12 cellular contexts compared by ENCODE assay signal in the genomic region with DNA sequence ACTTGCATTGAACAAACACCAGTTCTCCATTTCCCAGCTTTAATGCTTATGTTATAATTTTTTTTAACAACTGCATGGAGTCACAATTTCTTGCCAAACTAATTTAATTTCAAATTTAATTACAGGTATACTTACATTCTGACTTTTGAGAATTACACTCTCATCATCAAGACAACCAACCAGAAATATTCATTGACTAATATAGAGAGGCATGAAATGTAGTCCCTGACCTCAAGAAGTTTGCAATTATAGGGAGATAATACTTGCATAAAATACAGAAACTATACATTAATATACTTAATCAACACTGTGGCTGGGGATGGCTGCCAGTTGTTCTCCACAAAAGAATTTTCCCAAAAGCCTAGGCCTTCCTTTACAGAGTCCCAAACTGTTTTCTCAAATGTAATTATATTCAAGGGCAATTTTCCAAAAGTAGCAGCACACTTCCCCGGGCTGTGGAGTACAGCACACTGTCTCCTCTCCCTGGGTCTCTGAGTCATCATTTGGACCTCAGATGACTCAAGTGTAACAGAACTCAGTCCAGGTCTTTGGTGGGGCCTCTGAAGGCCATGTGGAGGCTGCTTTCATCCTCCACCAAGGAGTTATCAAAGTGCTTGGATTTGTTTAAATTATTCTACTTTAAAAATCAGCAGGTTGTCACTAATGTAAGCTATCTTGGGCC.
DNase-seq lines count a peak whose midpoint lies in the region; ATAC-seq and TF ChIP-seq lines count a peak whose summit lies in the region.
"Had no signal": no experiment of that assay in that cellular context is flagged by ENCODE, and none has a peak within 500 bp of the region (broad histone marks: within the 10 kb centered on the region; RNA-seq: fewer than 3 reads in every experiment).

No MANE protein-coding gene starts in this region.

- ATAC-seq in RWPE2 (ENCODE audit: low read depth) (peak; percentile 57; the same call in 2 of the 3 replicates), HG02970 (IDR thresholded peaks at IDR 0.05; ENCODE audit: low FRiP score, unreplicated experiment) (no peak)
- ATAC-seq: activated T-cell treated with anti-CD3 and anti-CD28 coated beads, Interleukin-2, amount 50 U/mL, for 72 hours had no signal

- no peaks in the 10 kb centered on the region for H3K9me3 ChIP-seq in RWPE2 (ENCODE audit: severe bottlenecking)

- TF ChIP-seq CTCF in RWPE2 (IDR thresholded peaks at IDR 0.05; ENCODE audit: poor library complexity, severe bottlenecking) (no peak), foreskin fibroblast (IDR thresholded peaks at IDR 0.05; ENCODE audit: low read depth, low read length) (no peak)

- H3K36me3 ChIP-seq in RWPE2 (ENCODE audit: low read depth): no peaks in the 10 kb centered on the region

- H3K27me3 ChIP-seq in RWPE2 (ENCODE audit: insufficient read depth, poor library complexity, severe bottlenecking): no peaks in the 10 kb centered on the region

- H3K27ac ChIP-seq in RWPE2 (ENCODE audit: poor library complexity, severe bottlenecking): no peak overlapping the region

- peaks cover 3% of the 10 kb centered on the region for H3K4me1 ChIP-seq in RWPE2 (ENCODE audit: insufficient read depth, poor library complexity, severe bottlenecking)

- H3K4me3 ChIP-seq in RWPE2 (ENCODE audit: severe bottlenecking): no peak overlapping the region
- H3K4me3 ChIP-seq in foreskin fibroblast (ENCODE audit: low read depth in 1 of 2, low read length in 2 of 2): no peak overlapping the region

- DNase-seq in EH (ENCODE audit: low read depth) (peak; percentile 91), RWPE2 (ENCODE audit: low spot score) (no peak), foreskin fibroblast (peak; percentile 67 to 78), pons (ENCODE audit: low spot score) (peak; percentile 44), retina (no peak)
- no peak for DNase-seq in stimulated activated CD4-positive, alpha-beta T cell treated with anti-CD3 and anti-CD28 coated beads, Interleukin-4, amount 100 ng/mL, for 4 hours
- DNase-seq in effector CD4-positive, alpha-beta T cell: no peak
- DNase-seq: activated T-cell treated with anti-CD3 and anti-CD28 coated beads, Interleukin-2, amount 50 U/mL, for 72 hours; DMS153; endodermal cell; NCI-H1105 treated with DMSO at 0.1 percent for 48 hours had no signal

Comparison
In these comparisons a context has a peak if more than half of its experiments do, and no peak if none do; other contexts are left out.
1. DNase-seq: peak in EH (single experiment), foreskin fibroblast (2 of 2) and pons (single experiment); none in RWPE2 (single experiment), retina (single experiment), stimulated activated CD4-positive, alpha-beta T cell treated with anti-CD3 and anti-CD28 coated beads, Interleukin-4, amount 100 ng/mL, for 4 hours (0 of 2) and effector CD4-positive, alpha-beta T cell (single experiment).